In genomic region chr2:61432990-61433389, GRCh38 we compare ENCODE assay signal across 23 cellular contexts. TPM values are rescaled to one million over a fixed set of nuclear protein-coding genes. Genes with fewer than 3 reads are reported as not detected.
DNase-seq lines count a peak whose midpoint lies in the region; ATAC-seq and TF ChIP-seq lines count a peak whose summit lies in the region.
"Had no signal": no experiment of that assay in that cellular context is flagged by ENCODE, and none has a peak within 500 bp of the region (broad histone marks: within the 10 kb centered on the region; RNA-seq: fewer than 3 reads in every experiment).

No MANE protein-coding gene starts in this region.

- no peaks in the 10 kb centered on the region for H3K27me3 Mint-ChIP-seq in osteocyte (ENCODE audit: unreplicated experiment)

- 0 out of 2 replicates have a peak, but pooled peaks cover 5% of the 10 kb centered on the region for H3K4me1 ChIP-seq in HEK293 (ENCODE audit: control insufficient read depth, insufficient read depth, low read length)
- H3K4me1 ChIP-seq in colonic mucosa: peaks cover 13% of the 10 kb centered on the region
- H3K4me1 ChIP-seq in psoas muscle: peaks cover 36% of the 10 kb centered on the region

- WGBS in psoas muscle, 3 donors: 93 to 94% (median 93%) methylated on average over 3 of the region's 3 CpGs

- H3K36me3 ChIP-seq in HEK293 (ENCODE audit: control insufficient read depth in 2 of 2, insufficient read depth in 1 of 2, low read length in 2 of 2) (no peaks in the 10 kb centered on the region; a peak in 1 of 3 replicates), colonic mucosa (no peaks in the 10 kb centered on the region), psoas muscle (ENCODE audit: insufficient read depth in 1 of 2, low read depth in 1 of 2) (no peaks in the 10 kb centered on the region)
- H3K36me3 ChIP-seq: HAP-1 had no signal

- ATAC-seq in psoas muscle: no peak
- ATAC-seq: activated CD4-positive, CD25-positive, alpha-beta regulatory T cell treated with anti-CD3 and anti-CD28 coated beads, Interleukin-2, amount 50 U/mL, for 24 hours; body of pancreas had no signal

- intact Hi-C loops in colonic mucosa (cut with DNase I) (no loop called here), psoas muscle (cut with DNase I) (no loop called here)

- no peak overlapping the region for H3K4me3 Mint-ChIP-seq in osteocyte (ENCODE audit: unreplicated experiment)
- H3K4me3 Mint-ChIP-seq: mesothelial cell of epicardium had no signal

- H3K27ac ChIP-seq in HEK293 (ENCODE audit: extremely low read depth, low read depth, low read length) (no peak overlapping the region), colonic mucosa (no peak overlapping the region), psoas muscle (peak overlapping the region; percentile 5)
- H3K27ac ChIP-seq: body of pancreas, coronary artery, RWPE1 had no signal

- H3K36me3 Mint-ChIP-seq in osteocyte (ENCODE audit: unreplicated experiment): peaks cover 11% of the 10 kb centered on the region

- no peak overlapping the region for H3K9ac ChIP-seq in colonic mucosa (ENCODE audit: low read depth in 2 of 2, low read length in 2 of 2)
- H3K9ac ChIP-seq: SK-N-SH had no signal

- H3K27ac Mint-ChIP-seq in osteocyte (ENCODE audit: unreplicated experiment): no peak overlapping the region

- H3K9me3 ChIP-seq in HEK293 (ENCODE audit: control insufficient read depth, insufficient read depth, low read depth, low read length): peaks cover 5% of the 10 kb centered on the region; the same call in 1 of the 2 replicates
- no peaks in the 10 kb centered on the region for H3K9me3 ChIP-seq in colonic mucosa
- H3K9me3 ChIP-seq in psoas muscle: no peaks in the 10 kb centered on the region
- H3K9me3 ChIP-seq: body of pancreas had no signal

- TF ChIP-seq CTCF in HEK293 (tag by site-specific recombination; IDR thresholded peaks at IDR 0.05) (no peak), colonic mucosa (IDR thresholded peaks at IDR 0.05) (no peak), psoas muscle (IDR thresholded peaks at IDR 0.05) (no peak), osteocyte (IDR thresholded peaks at IDR 0.05) (no peak)

- peaks cover 31% of the 10 kb centered on the region for H3K4me1 Mint-ChIP-seq in osteocyte (ENCODE audit: unreplicated experiment)

- no peaks in the 10 kb centered on the region for H3K27me3 ChIP-seq in colonic mucosa
- no peaks in the 10 kb centered on the region for H3K27me3 ChIP-seq in psoas muscle (ENCODE audit: insufficient read depth in 3 of 3, low read length in 2 of 3)
- H3K27me3 ChIP-seq: body of pancreas had no signal

- CTCF ChIA-PET in HEK293 (lab: Yijun Ruan, JAX): no interaction called here

- H3K9me3 Mint-ChIP-seq in osteocyte (ENCODE audit: unreplicated experiment): peaks cover 13% of the 10 kb centered on the region

- H3K4me3 ChIP-seq in HEK293 (ENCODE audit: low read depth, low read length) (no peak overlapping the region), colonic mucosa (no peak overlapping the region), psoas muscle (no peak overlapping the region)
- H3K4me3 ChIP-seq: body of pancreas, coronary artery, GM12878, HAP-1, smooth muscle cell had no signal

- DNase-seq in NCI-H146 (lab: John Stamatoyannopoulos, UW) (peak; percentile 4), NCI-H146 treated with DMSO at 0.1 percent for 48 hours (lab: John Stamatoyannopoulos, UW; ENCODE audit: unreplicated experiment) (no peak), colonic mucosa (peak; percentile 51), psoas muscle (no peak), osteocyte (ENCODE audit: extremely low spot score, unreplicated experiment) (no peak), kidney tubule cell (ENCODE audit: low spot score) (no peak), pons (ENCODE audit: low spot score) (no peak)
- DNase-seq: 8988T; body of pancreas; glutamatergic neuron; NCI-H1105; NCI-H2107; NCI-H510A; SK-N-SH; stimulated activated CD4-positive, alpha-beta T cell treated with anti-CD3 and anti-CD28 coated beads, Interleukin-2, amount 100 ng/mL, for 48 hours had no signal

- POLR2A ChIA-PET in HEK293 (lab: Yijun Ruan, JAX): no interaction called here

TF ChIP-seq in HEK293, 187 proteins besides CTCF, POLR2A, EP300 and RAD21:
- TF ChIP-seq ZNF561 (tag by site-specific recombination; IDR thresholded peaks at IDR 0.05; ENCODE audit: borderline replicate concordance): no peak
- no peak for TF ChIP-seq ATF2 (tag by site-specific recombination; IDR thresholded peaks at IDR 0.05; ENCODE audit: low read depth)
- no peak for TF ChIP-seq ZNF391 (tag by site-specific recombination; IDR thresholded peaks at IDR 0.05; ENCODE audit: borderline replicate concordance, low read depth)
- TF ChIP-seq SCRT2 (tag by site-specific recombination; IDR thresholded peaks at IDR 0.05): peak; percentile 70
TF ChIP-seq in HEK293: peak in this region for 1.

RNA-seq across cellular contexts. Expression of gene USP34, which starts 37.9 kb away (rescaled TPM):
- total RNA-seq in colonic mucosa (10 to 100 TPM; 70.8 to 76.3 TPM), psoas muscle (10 to 100 TPM; 49.8 to 71.5 (median 53.7) TPM), osteocyte (111 and 114 TPM in 2 replicates)
- 10 to 100 TPM; 40.2 to 66.7 (median 56.8) TPM for polyA plus RNA-seq in psoas muscle

Comparison
In these comparisons a context has a peak if more than half of its experiments do, and no peak if none do; other contexts are left out.
1. DNase-seq: peak in NCI-H146 (single experiment) and colonic mucosa (single experiment); none in NCI-H146 treated with DMSO at 0.1 percent for 48 hours (single experiment), psoas muscle (0 of 2), osteocyte (single experiment), kidney tubule cell (single experiment) and pons (single experiment).